Comparison of ENCODE assay signal across 8 cellular contexts in genomic region chr12:112381898-112382796, GRCh38. TPM values are rescaled to one million over a fixed set of nuclear protein-coding genes. Genes with fewer than 3 reads are reported as not detected.
A peak's percentile ranks its signal among the peaks of the same experiment; 100 is the strongest.
DNase-seq lines count a peak whose midpoint lies in the region; ATAC-seq and TF ChIP-seq lines count a peak whose summit lies in the region.

A gene with protein sequence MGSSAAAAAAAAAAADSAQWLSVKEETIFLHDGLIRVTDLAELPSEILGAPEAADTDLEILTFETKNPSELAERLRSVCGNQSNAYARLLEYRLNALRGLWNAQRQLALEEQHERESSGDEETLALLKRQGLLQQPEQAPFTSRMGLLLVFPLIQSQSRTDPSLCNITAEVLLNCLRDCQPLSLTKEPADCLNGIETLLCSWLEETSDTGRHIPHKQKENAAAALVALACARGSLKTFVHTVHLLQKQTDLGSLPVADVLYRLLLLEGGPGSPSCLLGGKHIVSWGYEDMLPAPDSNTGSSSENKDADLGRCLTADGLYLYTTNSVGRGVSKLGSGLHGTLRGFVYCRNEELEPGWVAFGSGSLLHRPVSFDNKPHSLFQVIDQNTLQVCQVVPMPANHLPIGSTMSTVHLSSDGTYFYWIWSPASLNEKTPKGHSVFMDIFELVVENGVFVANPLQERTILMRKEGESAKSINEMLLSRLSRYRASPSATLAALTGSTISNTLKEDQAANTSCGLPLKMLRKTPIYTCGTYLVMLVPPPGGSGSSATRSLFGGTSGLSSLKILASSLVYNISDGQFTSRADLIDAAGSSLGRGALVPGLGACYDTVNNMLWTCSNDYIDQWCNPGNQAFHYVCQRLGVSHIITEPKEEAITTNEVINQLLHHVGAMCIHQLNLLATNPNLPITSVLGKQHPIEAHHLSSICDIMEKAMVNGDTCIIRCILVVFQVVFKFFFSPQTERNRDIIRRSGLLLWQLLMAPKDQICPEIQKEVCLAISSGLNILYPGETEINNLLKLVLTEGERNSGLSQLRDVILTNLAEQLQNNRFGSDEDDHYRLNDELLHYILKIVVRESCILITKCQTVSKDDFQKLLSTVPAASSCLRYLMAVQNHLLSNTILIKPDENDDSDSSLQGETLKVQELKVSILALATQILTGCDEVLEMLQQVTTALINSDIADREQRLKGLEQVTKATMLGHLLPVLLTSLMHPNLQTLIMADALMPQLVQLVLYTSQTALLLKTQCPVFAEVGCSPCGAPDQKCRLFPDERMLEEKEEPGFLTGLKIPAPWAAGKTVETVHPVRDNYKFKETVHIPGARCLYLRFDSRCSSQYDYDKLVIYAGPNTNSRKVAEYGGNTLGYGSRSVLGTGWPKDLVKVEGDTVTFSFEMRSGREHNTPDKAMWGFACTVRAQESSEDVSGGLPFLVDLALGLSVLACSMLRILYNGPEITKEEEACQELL (N-terminal part only) (minus strand): TSS chr12:112382431. CDS start chr12:112382128, 303 bp downstream.

- CTCF ChIA-PET in activated CD4-positive, alpha-beta T cell treated with anti-CD3 and anti-CD28 coated beads for 36 hours (lab: Charles Lee) = interaction anchor here (0.8 kb wide), 1 partner anchor 29 kb away, joined by 3 read pairs; no protein-coding TSS in a partner anchor

- POLR2A ChIA-PET in activated CD4-positive, alpha-beta T cell treated with anti-CD3 and anti-CD28 coated beads for 36 hours (lab: Charles Lee) = interaction anchor here (0.5 kb wide), 1 partner anchor 683 kb away, joined by 4 read pairs; no protein-coding TSS in a partner anchor

- H3K27me3 Mint-ChIP-seq in activated CD4-positive, alpha-beta T cell treated with anti-CD3 and anti-CD28 coated beads for 36 hours = no peaks in the 10 kb centered on the region

- peak within 1 kb of the TSS; percentile 90 for H3K27ac Mint-ChIP-seq in activated CD4-positive, alpha-beta T cell treated with anti-CD3 and anti-CD28 coated beads for 36 hours

- H3K4me1 Mint-ChIP-seq in activated CD4-positive, alpha-beta T cell treated with anti-CD3 and anti-CD28 coated beads for 36 hours = peaks cover 31% of the 10 kb centered on the region

- H3K4me3 ChIP-seq in choroid plexus epithelial cell (ENCODE audit: low read depth, low read length) = peak within 1 kb of the TSS; percentile 80

- ATAC-seq in HG03432 (IDR thresholded peaks at IDR 0.05; ENCODE audit: unreplicated experiment) = peak; percentile 91
- ATAC-seq in activated CD4-positive, alpha-beta T cell treated with anti-CD3 and anti-CD28 coated beads for 36 hours = peak; percentile 98

- H3K36me3 Mint-ChIP-seq in activated CD4-positive, alpha-beta T cell treated with anti-CD3 and anti-CD28 coated beads for 36 hours (ENCODE audit: low read depth) = peaks cover 2% of the 10 kb centered on the region

- TF ChIP-seq CTCF in choroid plexus epithelial cell (conservative IDR thresholded peaks at IDR 0.05; ENCODE audit: low read depth, low read length) = no peak

- H3K9me3 Mint-ChIP-seq in activated CD4-positive, alpha-beta T cell treated with anti-CD3 and anti-CD28 coated beads for 36 hours (ENCODE audit: low read depth) = no peaks in the 10 kb centered on the region

- DNase-seq in AML-193 (lab: John Stamatoyannopoulos, UW) = peak; percentile 83 to 86
- peak; percentile 73 to 86 for DNase-seq in NCI-H524 (lab: John Stamatoyannopoulos, UW)
- DNase-seq in activated CD4-positive, alpha-beta T cell treated with anti-CD3 and anti-CD28 coated beads for 36 hours = peak; percentile 97
- DNase-seq in choroid plexus epithelial cell (ENCODE audit: low read depth) = peak; percentile 84
- peak; percentile 90 for DNase-seq in kidney tubule cell (ENCODE audit: low spot score)
- peak; percentile 73 to 92 for DNase-seq in stimulated activated CD4-positive, alpha-beta T cell treated with anti-CD3 and anti-CD28 coated beads, Interleukin-1b, Interleukin-23, amount 100 ng/mL, for 1 hour (ENCODE audit: low read depth in 2 of 2)

- intact Hi-C loops in activated CD4-positive, alpha-beta T cell treated with anti-CD3 and anti-CD28 coated beads for 36 hours (cut with DNase I, micrococcal nuclease) = loop anchor here (1.0 to 10.0 kb wide), 9 partner anchors 27 to 697 kb away; partner anchors contain the start of genes RPL6 (in 2 of the 2), ACAD10 (in 1 of the 2), BRAP (in 1 of the 2) and ERP29 (in 1 of the 2)

- peak; percentile 95 for TF ChIP-seq POLR2A in GM19193 (IDR thresholded peaks at IDR 0.05; ENCODE audit: extremely low read depth, insufficient read depth, insufficient read length)

- H3K4me3 Mint-ChIP-seq in activated CD4-positive, alpha-beta T cell treated with anti-CD3 and anti-CD28 coated beads for 36 hours = peak within 1 kb of the TSS; percentile 91

RNA-seq across cellular contexts. Expression of the gene that starts here (rescaled TPM):
- 10 to 100 TPM; 22.2 to 23.8 TPM for total RNA-seq in activated CD4-positive, alpha-beta T cell treated with anti-CD3 and anti-CD28 coated beads for 36 hours

Comparison
In these comparisons a context has a peak if more than half of its experiments do, and no peak if none do; other contexts are left out.
1. Peak in every context shown above with its lines: DNase-seq, ATAC-seq and H3K4me3 ChIP-seq.